In the genomic region with DNA sequence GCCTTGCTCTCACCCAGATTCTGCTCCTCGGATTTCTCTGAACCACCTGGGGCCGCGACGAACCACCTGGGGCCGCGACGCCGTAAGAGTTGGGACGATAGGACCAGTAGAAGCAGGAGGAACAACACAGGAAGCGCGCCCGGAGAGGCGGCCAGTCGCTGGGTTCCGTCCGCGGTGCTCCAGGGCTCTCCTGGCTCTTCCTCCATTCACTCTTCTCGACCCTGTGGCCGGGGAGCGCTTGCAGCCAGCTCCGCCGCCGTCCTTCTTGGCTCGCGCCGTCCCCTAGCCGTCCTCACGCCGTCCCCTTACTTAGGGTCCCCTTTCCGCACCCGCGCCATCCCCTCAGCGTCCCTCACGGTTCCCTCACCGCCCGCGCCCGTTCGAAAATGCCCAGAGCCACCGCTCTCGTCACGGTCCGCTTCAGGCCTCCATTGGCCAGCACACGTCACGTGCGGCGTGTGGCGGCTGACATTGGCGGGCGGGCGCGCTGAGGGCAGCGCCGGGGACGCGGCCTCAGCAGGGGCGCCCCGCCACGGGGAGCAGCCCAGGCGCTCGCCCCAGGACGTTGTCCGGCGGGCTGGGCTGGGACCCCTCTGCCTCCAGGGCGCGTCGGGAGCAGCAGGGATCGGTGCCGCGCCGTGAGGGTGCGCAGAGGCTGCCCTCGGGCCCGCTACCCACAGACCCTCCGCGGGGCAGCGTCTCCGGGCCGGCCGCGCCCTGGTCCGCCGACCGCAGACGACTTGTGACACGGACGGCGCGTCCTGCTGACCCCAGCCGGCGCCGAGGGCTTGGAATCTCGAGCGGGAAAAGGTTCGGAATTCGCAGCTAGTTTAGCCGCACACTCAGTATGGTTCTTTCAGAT, we compare ENCODE assay signal across 8 cellular contexts. TPM values are rescaled to one million over a fixed set of nuclear protein-coding genes. Genes with fewer than 3 reads are reported as not detected.
DNase-seq lines count a peak whose midpoint lies in the region; FAIRE-seq and TF ChIP-seq lines count a peak whose summit lies in the region.

No MANE protein-coding gene starts in this region.

- 0% methylated on average over 85 to 97 of the region's 97 CpGs for WGBS in ovary, 3 donors

- DNase-seq in G401 (ENCODE audit: low spot score) (peak; percentile 88), H54 (ENCODE audit: insufficient read length, low spot score) (peak; percentile 97), LNCaP clone FGC (ENCODE audit: low read depth) (peak; percentile 40), SK-MEL-5 (ENCODE audit: low read depth, low spot score) (peak; percentile 86), head of caudate nucleus (peak; percentile 70 to 95 (median 89)), ovary (peak; percentile 74 to 89 (median 82)), tibial artery (peak; percentile 85 to 91)
- DNase-seq in activated naive CD4-positive, alpha-beta T cell treated with anti-CD3 and anti-CD28 coated beads, Interleukin-2, amount 50 U/mL, for 16 hours: peak; percentile 82

- H3K4me3 ChIP-seq in LNCaP clone FGC (ENCODE audit: low read depth, low read length) (peak overlapping the region; percentile 75), ovary (peak overlapping the region; percentile 87), tibial artery (peak overlapping the region; percentile 82 to 87)

- peak; percentile 92 for FAIRE-seq in H54 (lab: Jason Lieb, UNC)

- H3K27ac ChIP-seq in ovary: peak overlapping the region; percentile 16 to 44
- H3K27ac ChIP-seq in tibial artery: peak overlapping the region; percentile 80 to 86

- no peaks in the 10 kb centered on the region for H3K9me3 ChIP-seq in ovary
- H3K9me3 ChIP-seq in tibial artery: no peaks in the 10 kb centered on the region

- H3K36me3 ChIP-seq in ovary (no peaks in the 10 kb centered on the region), tibial artery (no peaks in the 10 kb centered on the region)

- H3K27me3 ChIP-seq in ovary (no peaks in the 10 kb centered on the region), tibial artery (no peaks in the 10 kb centered on the region)

- TF ChIP-seq EP300 in ovary (IDR thresholded peaks at IDR 0.05): no peak

- intact Hi-C loops in head of caudate nucleus (cut with DNase I): no loop called here
- intact Hi-C loops in ovary (cut with DNase I): loop anchor here in 2 of 4 donors (5.0 to 10.0 kb wide), 2 partner anchors 137 to 456 kb away; a partner anchor contains a TSS
- intact Hi-C loops in tibial artery (cut with DNase I; ENCODE audit: low total_unique reads): no loop called here

- peak; percentile 97 for TF ChIP-seq POLR2A in H54 (IDR thresholded peaks at IDR 0.05; ENCODE audit: low read depth, low read length)
- peak; percentile 62 for TF ChIP-seq POLR2A in ovary (IDR thresholded peaks at IDR 0.05)

- TF ChIP-seq CTCF in LNCaP clone FGC (IDR thresholded peaks at IDR 0.05; ENCODE audit: control insufficient read depth, extremely low read depth, insufficient read depth): no peak
- TF ChIP-seq CTCF in ovary (IDR thresholded peaks at IDR 0.05): no peak
- TF ChIP-seq CTCF in tibial artery (IDR thresholded peaks at IDR 0.05): no peak

- in situ Hi-C loops in G401 (cut with HindIII; ENCODE audit: low sequenced_read_pairs): no loop called here
- in situ Hi-C loops in SK-MEL-5 (cut with HindIII; ENCODE audit: low pct_unique_long_range_greater_than_20kb, low sequenced_read_pairs): no loop called here

- H3K4me1 ChIP-seq in ovary (ENCODE audit: insufficient read depth): peaks cover 1% of the 10 kb centered on the region
- H3K4me1 ChIP-seq in tibial artery: peaks cover 0 to 24% (median 9%) of the 10 kb centered on the region in 4 donors

RNA-seq across cellular contexts. Expression of a gene that starts 53.7 kb away (rescaled TPM):
- total RNA-seq in G401 (2014; rRNA removed; shearing (Covaris generic)): 4.1 and 5.4 TPM in 2 replicates
- total RNA-seq in SK-MEL-5 (2014; rRNA removed; shearing (Covaris generic)): 10.6 and 11.8 TPM in 2 replicates
- 7.2 and 12.0 TPM in 2 replicates for polyA plus RNA-seq in SK-MEL-5 (2015; cell fraction: cytosol; rRNA removed)
- polyA plus RNA-seq in SK-MEL-5 (2015; cell fraction: nucleus; rRNA removed): 90.3 and 102 TPM in 2 replicates
- 1 to 10 TPM; 3.5 to 9.5 (median 6.3) TPM for total RNA-seq in ovary
- polyA plus RNA-seq in ovary: 1 to 10 TPM; 2.7 to 4.8 TPM

Comparison
In these comparisons a context has a peak if more than half of its experiments do, and no peak if none do; other contexts are left out.
1. Peak in every context shown above with its lines: DNase-seq, H3K4me3 ChIP-seq and H3K27ac ChIP-seq.
2. DNase-seq: peak in every context shown above with its lines; median percentile 97 in H54; 89 in head of caudate nucleus; 88 in G401; 88 in tibial artery; 86 in SK-MEL-5; 82 in activated naive CD4-positive, alpha-beta T cell treated with anti-CD3 and anti-CD28 coated beads, Interleukin-2, amount 50 U/mL, for 16 hours; 82 in ovary; 40 in LNCaP clone FGC.